ENCODE assay signal across 23 cellular contexts in genomic region chr4:172489896-172490295, GRCh38.
"Had no signal": no experiment of that assay in that cellular context is flagged by ENCODE, and none has a peak within 500 bp of the region (broad histone marks: within the 10 kb centered on the region; RNA-seq: fewer than 3 reads in every experiment).

No MANE protein-coding gene starts in this region.

- H3K9me3 Mint-ChIP-seq: central memory CD8-positive, alpha-beta T cell; dendritic cell treated with granulocyte-macrophage colony-stimulating factor and Interleukin-4, amounts not matched to agents 40 ng/mL and 50 ng/mL, for 4 days; endodermal cell had no signal

- H3K27ac Mint-ChIP-seq: activated CD4-positive, alpha-beta T cell treated with anti-CD3 and anti-CD28 coated beads for 36 hours; activated naive CD8-positive, alpha-beta T cell; dendritic cell treated with granulocyte-macrophage colony-stimulating factor and Interleukin-4, amounts not matched to agents 40 ng/mL and 50 ng/mL, for 4 days; endodermal cell; natural killer cell treated with Interleukin-12 subunit alpha and Interleukin-12 subunit beta and Interleukin-15 and Interleukin-18, amount 100 ng/mL, for 72 hours had no signal

- H3K4me1 ChIP-seq: left ventricle myocardium inferior, suprapubic skin, tibial artery, upper lobe of right lung had no signal

- H3K4me3 ChIP-seq: left ventricle myocardium inferior, mucosa of descending colon, suprapubic skin, tibial artery, upper lobe of right lung had no signal

- H3K27me3 ChIP-seq: suprapubic skin, tibial artery, upper lobe of right lung had no signal

- H3K36me3 Mint-ChIP-seq: activated naive CD8-positive, alpha-beta T cell; natural killer cell treated with Interleukin-12 subunit alpha and Interleukin-12 subunit beta and Interleukin-15 and Interleukin-18, amount 100 ng/mL, for 72 hours had no signal

- H3K36me3 ChIP-seq: left ventricle myocardium inferior, suprapubic skin, tibial artery, upper lobe of right lung had no signal

- H3K4me3 Mint-ChIP-seq: activated CD4-positive, alpha-beta T cell treated with anti-CD3 and anti-CD28 coated beads for 36 hours; activated naive CD8-positive, alpha-beta T cell; central memory CD8-positive, alpha-beta T cell; dendritic cell treated with granulocyte-macrophage colony-stimulating factor and Interleukin-4, amounts not matched to agents 40 ng/mL and 50 ng/mL, for 4 days; endodermal cell; natural killer cell treated with Interleukin-12 subunit alpha and Interleukin-12 subunit beta and Interleukin-15 and Interleukin-18, amount 100 ng/mL, for 72 hours had no signal

- H3K27me3 Mint-ChIP-seq: activated CD4-positive, alpha-beta T cell treated with anti-CD3 and anti-CD28 coated beads for 36 hours; activated naive CD8-positive, alpha-beta T cell; central memory CD8-positive, alpha-beta T cell; dendritic cell treated with granulocyte-macrophage colony-stimulating factor and Interleukin-4, amounts not matched to agents 40 ng/mL and 50 ng/mL, for 4 days; natural killer cell treated with Interleukin-12 subunit alpha and Interleukin-12 subunit beta and Interleukin-15 and Interleukin-18, amount 100 ng/mL, for 72 hours had no signal

- ATAC-seq: activated CD4-positive, alpha-beta T cell treated with anti-CD3 and anti-CD28 coated beads for 36 hours; esophagus mucosa; mucosa of descending colon; natural killer cell treated with Interleukin-12 subunit alpha and Interleukin-12 subunit beta and Interleukin-15 and Interleukin-18, amount 100 ng/mL, for 72 hours; right cardiac atrium; upper lobe of right lung had no signal

- H3K9me3 ChIP-seq: left ventricle myocardium inferior, mucosa of descending colon, suprapubic skin, tibial artery, upper lobe of right lung had no signal

- DNase-seq: activated CD4-positive, alpha-beta T cell treated with anti-CD3 and anti-CD28 coated beads for 36 hours; activated CD4-positive, alpha-beta T cell treated with anti-CD3 and anti-CD28 coated beads, Interleukin-2, amount 50 U/mL, for 4 hours; activated CD4-positive, CD25-positive, alpha-beta regulatory T cell; activated CD8-positive, alpha-beta memory T cell treated with anti-CD3 and anti-CD28 coated beads for 24 hours; activated effector memory CD4-positive, alpha-beta T cell treated with Interleukin-2 at 50 U/mL for 16 hours; activated naive CD4-positive, alpha-beta T cell treated with Interleukin-2 at 50 U/mL for 16 hours; anterior cingulate cortex; endodermal cell; foreskin fibroblast; left ventricle myocardium inferior; mucosa of descending colon; right cardiac atrium; stimulated activated CD4-positive, alpha-beta T cell treated with anti-CD3 and anti-CD28 coated beads, Interleukin-15, amount 100 ng/mL, for 24 hours; stimulated activated CD4-positive, alpha-beta T cell treated with anti-CD3 and anti-CD28 coated beads, Interleukin-2, amount 100 ng/mL, for 24 hours; stimulated activated naive CD4-positive, alpha-beta T cell; tibial artery; upper lobe of right lung had no signal

- H3K4me1 Mint-ChIP-seq: activated CD4-positive, alpha-beta T cell treated with anti-CD3 and anti-CD28 coated beads for 36 hours; central memory CD8-positive, alpha-beta T cell; endodermal cell had no signal

- H3K27ac ChIP-seq: left ventricle myocardium inferior, suprapubic skin, tibial artery, upper lobe of right lung had no signal
